1 cellular context compared by ENCODE assay signal in genomic region chr13:77515785-77516184, GRCh38.
TF ChIP-seq lines count a peak whose summit lies in the region.

No MANE protein-coding gene starts in this region.

TF ChIP-seq in IMR-90, 13 proteins besides CTCF, POLR2A, EP300 and RAD21 (continued from another document):
- TF ChIP-seq ELK1 (IDR thresholded peaks at IDR 0.05; ENCODE audit: borderline replicate concordance, low read depth, low read length) (no peak), MAFK (IDR thresholded peaks at IDR 0.05; ENCODE audit: low read depth, low read length) (no peak), FOS (IDR thresholded peaks at IDR 0.05; ENCODE audit: low read depth, low read length) (no peak), BHLHE40 (IDR thresholded peaks at IDR 0.05; ENCODE audit: low read depth, low read length) (no peak), CHD1 (IDR thresholded peaks at IDR 0.05; ENCODE audit: low read depth, low read length) (no peak), RCOR1 (IDR thresholded peaks at IDR 0.05; ENCODE audit: insufficient replicate concordance, low read length) (no peak)
